ENCODE assay signal across 22 cellular contexts in genomic region chr3:169170456-169170855, GRCh38.
"Had no signal": no experiment of that assay in that cellular context is flagged by ENCODE, and none has a peak within 500 bp of the region (broad histone marks: within the 10 kb centered on the region; RNA-seq: fewer than 3 reads in every experiment).

No MANE protein-coding gene starts in this region.

- H3K27ac ChIP-seq: coronary artery, dorsolateral prefrontal cortex, esophagus muscularis mucosa, gastrocnemius medialis, lower lobe of right lung had no signal

- H3K4me3 ChIP-seq: coronary artery, dorsolateral prefrontal cortex, esophagus muscularis mucosa, gastrocnemius medialis, heart right ventricle, left lung, lower lobe of right lung, mucosa of descending colon had no signal

- H3K9me3 ChIP-seq: esophagus muscularis mucosa, gastrocnemius medialis, heart right ventricle, left lung, lower lobe of right lung, mucosa of descending colon had no signal

- H3K4me1 Mint-ChIP-seq: naive B cell; naive thymus-derived CD8-positive, alpha-beta T cell had no signal

- H3K27ac Mint-ChIP-seq: mesothelial cell of epicardium; naive B cell; naive thymus-derived CD8-positive, alpha-beta T cell had no signal

- DNase-seq: dermis blood vessel endothelial cell; dorsolateral prefrontal cortex; effector CD4-positive, alpha-beta T cell; effector memory CD4-positive, alpha-beta T cell; foreskin fibroblast; foreskin melanocyte; gastrocnemius medialis; glutamatergic neuron; head of caudate nucleus; heart right ventricle; hippocampal formation; left cardiac atrium; left lung; left ventricle myocardium superior; lower lobe of right lung; mesenchymal stem cell; mucosa of descending colon; naive B cell; naive thymus-derived CD8-positive, alpha-beta T cell had no signal

- H3K27me3 ChIP-seq: esophagus muscularis mucosa, gastrocnemius medialis, heart right ventricle, left lung had no signal

- H3K4me3 Mint-ChIP-seq: mesothelial cell of epicardium; naive B cell; naive thymus-derived CD8-positive, alpha-beta T cell had no signal

- H3K4me1 ChIP-seq: left lung, lower lobe of right lung had no signal

- H3K36me3 Mint-ChIP-seq: mesothelial cell of epicardium; naive B cell; naive thymus-derived CD8-positive, alpha-beta T cell had no signal

- H3K9me3 Mint-ChIP-seq: mesothelial cell of epicardium; naive B cell; naive thymus-derived CD8-positive, alpha-beta T cell had no signal
